20 cellular contexts compared by ENCODE assay signal in the genomic region with DNA sequence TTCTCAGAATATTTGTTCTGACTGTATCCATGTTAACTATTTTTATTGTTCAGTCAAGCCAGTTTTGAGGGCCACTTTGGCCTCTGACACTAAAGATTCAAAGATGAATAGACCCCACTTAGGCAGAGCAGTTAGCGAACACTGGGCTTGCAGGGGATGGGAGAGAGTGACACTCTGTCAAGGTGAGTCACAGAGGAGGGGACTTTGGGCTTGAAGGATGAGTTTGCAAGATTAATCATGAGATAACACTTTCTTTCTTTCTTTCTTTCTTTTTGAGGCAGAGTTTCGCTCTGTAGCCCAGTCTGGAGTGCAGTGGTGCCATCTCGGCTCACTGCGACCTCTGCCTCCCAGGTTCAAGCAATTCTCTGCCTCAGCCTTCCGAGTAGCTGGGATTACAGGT.
"Had no signal": no experiment of that assay in that cellular context is flagged by ENCODE, and none has a peak within 500 bp of the region (broad histone marks: within the 10 kb centered on the region; RNA-seq: fewer than 3 reads in every experiment).

No MANE protein-coding gene starts in this region.

- H3K4me2 ChIP-seq: SK-N-SH had no signal

- H3K27ac Mint-ChIP-seq: activated B cell treated with CpG ODN at 0.5 μM for 24 hours; activated CD4-positive, alpha-beta T cell treated with anti-CD3 and anti-CD28 coated beads, Interleukin-2, amount 10 ng/mL, durations not matched to agents 7 days and 5 days; activated naive CD4-positive, alpha-beta T cell treated with anti-CD3 and anti-CD28 coated beads, Interleukin-2, amount 50 U/mL, for 24 hours; T-cell had no signal

- H3K9me3 Mint-ChIP-seq: activated B cell treated with CpG ODN at 0.5 μM for 24 hours; activated CD4-positive, alpha-beta T cell treated with anti-CD3 and anti-CD28 coated beads, Interleukin-2, amount 10 ng/mL, durations not matched to agents 7 days and 5 days; activated naive CD4-positive, alpha-beta T cell treated with anti-CD3 and anti-CD28 coated beads, Interleukin-2, amount 50 U/mL, for 24 hours; brain; neural crest cell; T-cell had no signal

- H3K27me3 Mint-ChIP-seq: activated B cell treated with CpG ODN at 0.5 μM for 24 hours; activated CD4-positive, alpha-beta T cell treated with anti-CD3 and anti-CD28 coated beads, Interleukin-2, amount 10 ng/mL, durations not matched to agents 7 days and 5 days; activated naive CD4-positive, alpha-beta T cell treated with anti-CD3 and anti-CD28 coated beads, Interleukin-2, amount 50 U/mL, for 24 hours; brain; T-cell had no signal

- H3K9me3 ChIP-seq: esophagus muscularis mucosa, heart right ventricle, left ventricle myocardium inferior, psoas muscle, SK-N-SH, stomach had no signal

- H3K4me3 Mint-ChIP-seq: activated B cell treated with CpG ODN at 0.5 μM for 24 hours; activated CD4-positive, alpha-beta T cell treated with anti-CD3 and anti-CD28 coated beads, Interleukin-2, amount 10 ng/mL, durations not matched to agents 7 days and 5 days; activated naive CD4-positive, alpha-beta T cell treated with anti-CD3 and anti-CD28 coated beads, Interleukin-2, amount 50 U/mL, for 24 hours; brain; neural crest cell; T-cell had no signal

- ATAC-seq: heart right ventricle, psoas muscle, right cardiac atrium, T-cell had no signal

- H3K9ac ChIP-seq: SK-N-SH had no signal

- H3K27me3 ChIP-seq: esophagus muscularis mucosa, heart right ventricle, stomach had no signal

- H3K4me1 Mint-ChIP-seq: activated CD4-positive, alpha-beta T cell treated with anti-CD3 and anti-CD28 coated beads, Interleukin-2, amount 10 ng/mL, durations not matched to agents 7 days and 5 days; activated naive CD4-positive, alpha-beta T cell treated with anti-CD3 and anti-CD28 coated beads, Interleukin-2, amount 50 U/mL, for 24 hours; brain had no signal

- H3K27ac ChIP-seq: esophagus muscularis mucosa, heart right ventricle, left ventricle myocardium inferior, psoas muscle, stomach had no signal

- DNase-seq: activated B cell treated with CpG ODN at 0.5 μM for 24 hours; activated CD4-positive, alpha-beta T cell treated with anti-CD3 and anti-CD28 coated beads, Interleukin-2, amount 10 ng/mL, durations not matched to agents 7 days and 5 days; activated effector memory CD4-positive, alpha-beta T cell treated with Interleukin-2 at 50 U/mL for 16 hours; amniotic stem cell; effector CD4-positive, alpha-beta T cell; heart right ventricle; kidney glomerular epithelial cell; left ventricle myocardium inferior; mammary epithelial cell; psoas muscle; right cardiac atrium; SK-N-SH; stomach; T-cell; T-helper 9 cell had no signal

- H3K4me1 ChIP-seq: heart right ventricle, left ventricle myocardium inferior had no signal

- H3K4me3 ChIP-seq: esophagus muscularis mucosa, heart right ventricle, left ventricle myocardium inferior, psoas muscle, skin epidermis, stomach had no signal
